1 cellular context compared by ENCODE assay signal in the genomic region with DNA sequence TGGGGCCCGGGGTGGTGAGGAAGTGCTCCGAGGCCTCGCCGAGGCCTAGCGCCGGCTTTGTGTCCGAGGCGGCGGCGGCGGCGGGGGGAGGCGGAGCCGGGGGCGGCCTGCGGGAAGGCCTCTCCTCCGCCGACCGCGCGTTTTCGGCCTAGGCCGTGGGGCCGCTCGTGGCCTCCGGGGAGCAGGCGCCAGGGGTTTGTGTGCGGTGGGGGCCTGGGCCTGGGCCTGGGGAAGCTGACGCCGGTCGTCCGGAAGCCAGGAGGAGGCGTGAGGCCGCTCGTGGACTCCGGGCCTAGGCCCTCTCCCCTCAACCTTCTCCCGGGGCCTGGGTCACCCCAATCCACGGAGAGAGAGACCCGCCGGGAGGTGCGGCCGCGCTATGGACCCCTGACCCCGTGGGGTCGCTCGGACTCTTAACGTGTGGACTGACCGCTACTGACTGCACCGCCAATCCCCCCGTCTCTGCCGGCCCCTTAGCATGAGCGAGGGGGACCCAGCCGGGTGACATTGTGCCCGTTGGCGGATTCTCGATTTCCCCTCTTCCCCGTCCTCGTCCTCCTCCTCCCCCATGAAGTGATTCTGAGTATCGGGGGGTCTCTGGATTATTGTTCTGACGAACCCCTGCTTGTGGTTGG.
A peak's percentile ranks its signal among the peaks of the same experiment; 100 is the strongest.
TF ChIP-seq lines count a peak whose summit lies in the region.

No MANE protein-coding gene starts in this region.

TF ChIP-seq in K562, 482 proteins besides CTCF, POLR2A, EP300 and RAD21 (continued from another document and continues in another):
- no peak for TF ChIP-seq RREB1 (CRISPR knock-in tag; IDR thresholded peaks at IDR 0.05)
- no peak for TF ChIP-seq L3MBTL2 (IDR thresholded peaks at IDR 0.05)
- TF ChIP-seq, protein P1, sequence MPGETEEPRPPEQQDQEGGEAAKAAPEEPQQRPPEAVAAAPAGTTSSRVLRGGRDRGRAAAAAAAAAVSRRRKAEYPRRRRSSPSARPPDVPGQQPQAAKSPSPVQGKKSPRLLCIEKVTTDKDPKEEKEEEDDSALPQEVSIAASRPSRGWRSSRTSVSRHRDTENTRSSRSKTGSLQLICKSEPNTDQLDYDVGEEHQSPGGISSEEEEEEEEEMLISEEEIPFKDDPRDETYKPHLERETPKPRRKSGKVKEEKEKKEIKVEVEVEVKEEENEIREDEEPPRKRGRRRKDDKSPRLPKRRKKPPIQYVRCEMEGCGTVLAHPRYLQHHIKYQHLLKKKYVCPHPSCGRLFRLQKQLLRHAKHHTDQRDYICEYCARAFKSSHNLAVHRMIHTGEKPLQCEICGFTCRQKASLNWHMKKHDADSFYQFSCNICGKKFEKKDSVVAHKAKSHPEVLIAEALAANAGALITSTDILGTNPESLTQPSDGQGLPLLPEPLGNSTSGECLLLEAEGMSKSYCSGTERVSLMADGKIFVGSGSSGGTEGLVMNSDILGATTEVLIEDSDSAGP (CRISPR knock-in tag; IDR thresholded peaks at IDR 0.05), result no peak
- no peak for TF ChIP-seq KLF1 (tag; IDR thresholded peaks at IDR 0.05)
- 0 out of 2 replicates have a peak, but pooled peaks have one; percentile 22 for TF ChIP-seq THAP12 (CRISPR knock-in tag; IDR thresholded peaks at IDR 0.05)
- TF ChIP-seq ZNF76 (CRISPR knock-in tag; IDR thresholded peaks at IDR 0.05; ENCODE audit: borderline replicate concordance), result no peak
- TF ChIP-seq ETV5 (CRISPR knock-in tag; IDR thresholded peaks at IDR 0.05; ENCODE audit: low read depth), result peak; percentile 49; the same call in 1 of the 2 replicates
- TF ChIP-seq RUNX1 (IDR thresholded peaks at IDR 0.05; ENCODE audit: low read depth), result no peak
- peak; percentile 51 for TF ChIP-seq FIP1L1 (IDR thresholded peaks at IDR 0.05; ENCODE audit: low read depth, low read length, poor library complexity, severe bottlenecking)
- TF ChIP-seq ESRRB (CRISPR knock-in tag; IDR thresholded peaks at IDR 0.05; ENCODE audit: borderline replicate concordance), result no peak
- TF ChIP-seq RBM25 (IDR thresholded peaks at IDR 0.05; ENCODE audit: low read depth, low read length, severe bottlenecking), result no peak
- no peak for TF ChIP-seq BCL6 (CRISPR knock-in tag; IDR thresholded peaks at IDR 0.05)
- TF ChIP-seq ZNF644 (tag; IDR thresholded peaks at IDR 0.05; ENCODE audit: low read depth), result no peak
- no peak for TF ChIP-seq DMBX1 (CRISPR knock-in tag; IDR thresholded peaks at IDR 0.05; ENCODE audit: borderline replicate concordance)
- TF ChIP-seq NR2C2 (CRISPR knock-in tag; IDR thresholded peaks at IDR 0.05), result no peak
- TF ChIP-seq NR2C2 (tag; IDR thresholded peaks at IDR 0.05), result peak; percentile 25; the same call in 1 of the 2 replicates
- TF ChIP-seq, protein P2, sequence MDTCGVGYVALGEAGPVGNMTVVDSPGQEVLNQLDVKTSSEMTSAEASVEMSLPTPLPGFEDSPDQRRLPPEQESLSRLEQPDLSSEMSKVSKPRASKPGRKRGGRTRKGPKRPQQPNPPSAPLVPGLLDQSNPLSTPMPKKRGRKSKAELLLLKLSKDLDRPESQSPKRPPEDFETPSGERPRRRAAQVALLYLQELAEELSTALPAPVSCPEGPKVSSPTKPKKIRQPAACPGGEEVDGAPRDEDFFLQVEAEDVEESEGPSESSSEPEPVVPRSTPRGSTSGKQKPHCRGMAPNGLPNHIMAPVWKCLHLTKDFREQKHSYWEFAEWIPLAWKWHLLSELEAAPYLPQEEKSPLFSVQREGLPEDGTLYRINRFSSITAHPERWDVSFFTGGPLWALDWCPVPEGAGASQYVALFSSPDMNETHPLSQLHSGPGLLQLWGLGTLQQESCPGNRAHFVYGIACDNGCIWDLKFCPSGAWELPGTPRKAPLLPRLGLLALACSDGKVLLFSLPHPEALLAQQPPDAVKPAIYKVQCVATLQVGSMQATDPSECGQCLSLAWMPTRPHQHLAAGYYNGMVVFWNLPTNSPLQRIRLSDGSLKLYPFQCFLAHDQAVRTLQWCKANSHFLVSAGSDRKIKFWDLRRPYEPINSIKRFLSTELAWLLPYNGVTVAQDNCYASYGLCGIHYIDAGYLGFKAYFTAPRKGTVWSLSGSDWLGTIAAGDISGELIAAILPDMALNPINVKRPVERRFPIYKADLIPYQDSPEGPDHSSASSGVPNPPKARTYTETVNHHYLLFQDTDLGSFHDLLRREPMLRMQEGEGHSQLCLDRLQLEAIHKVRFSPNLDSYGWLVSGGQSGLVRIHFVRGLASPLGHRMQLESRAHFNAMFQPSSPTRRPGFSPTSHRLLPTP (IDR thresholded peaks at IDR 0.05; ENCODE audit: borderline replicate concordance, extremely low read depth, insufficient read length), result no peak
- no peak for TF ChIP-seq SNIP1 (IDR thresholded peaks at IDR 0.05; ENCODE audit: low read depth)
- TF ChIP-seq SAFB (IDR thresholded peaks at IDR 0.05; ENCODE audit: borderline replicate concordance, low read depth, low read length), result no peak
- TF ChIP-seq, protein P3, sequence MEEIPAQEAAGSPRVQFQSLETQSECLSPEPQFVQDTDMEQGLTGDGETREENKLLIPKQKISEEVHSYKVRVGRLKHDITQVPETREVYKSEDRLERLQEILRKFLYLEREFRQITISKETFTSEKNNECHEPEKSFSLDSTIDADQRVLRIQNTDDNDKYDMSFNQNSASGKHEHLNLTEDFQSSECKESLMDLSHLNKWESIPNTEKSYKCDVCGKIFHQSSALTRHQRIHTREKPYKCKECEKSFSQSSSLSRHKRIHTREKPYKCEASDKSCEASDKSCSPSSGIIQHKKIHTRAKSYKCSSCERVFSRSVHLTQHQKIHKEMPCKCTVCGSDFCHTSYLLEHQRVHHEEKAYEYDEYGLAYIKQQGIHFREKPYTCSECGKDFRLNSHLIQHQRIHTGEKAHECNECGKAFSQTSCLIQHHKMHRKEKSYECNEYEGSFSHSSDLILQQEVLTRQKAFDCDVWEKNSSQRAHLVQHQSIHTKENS (CRISPR knock-in tag; IDR thresholded peaks at IDR 0.05), result no peak
- TF ChIP-seq MECOM (CRISPR knock-in tag; IDR thresholded peaks at IDR 0.05), result no peak
- no peak for TF ChIP-seq ATF6 (CRISPR knock-in tag; IDR thresholded peaks at IDR 0.05)
- TF ChIP-seq SRSF3 (IDR thresholded peaks at IDR 0.05; ENCODE audit: insufficient read depth, low read length), result peak; percentile 54; the same call in 1 of the 2 replicates
- no peak for TF ChIP-seq U2AF2 (optimal IDR thresholded peaks at IDR 0.05; ENCODE audit: low read depth, low read length)
- TF ChIP-seq MAFG (tag; conservative IDR thresholded peaks at IDR 0.05), result no peak
- no peak for TF ChIP-seq ZNF668 (CRISPR knock-in tag; IDR thresholded peaks at IDR 0.05)
- no peak for TF ChIP-seq SFPQ (IDR thresholded peaks at IDR 0.05; ENCODE audit: low read depth, low read length)
- no peak for TF ChIP-seq MXI1 (IDR thresholded peaks at IDR 0.05; ENCODE audit: low read depth, low read length)
- TF ChIP-seq SIN3A (IDR thresholded peaks at IDR 0.05; ENCODE audit: borderline replicate concordance in 2 of 2, control insufficient read depth in 1 of 2, low read depth in 2 of 2, low read length in 2 of 2), result no peak
